8 cellular contexts compared by ENCODE assay signal in genomic region chr5:180071418-180072255, GRCh38. TPM values are rescaled to one million over a fixed set of nuclear protein-coding genes. Genes with fewer than 3 reads are reported as not detected.
DNase-seq lines count a peak whose midpoint lies in the region; ATAC-seq, FAIRE-seq and TF ChIP-seq lines count a peak whose summit lies in the region.

Gene RNF130, minus strand, starts transcription at chr5:180071759. Its CDS starts 57 bp downstream, at chr5:180071702.

- DNase-seq in D721Med (ENCODE audit: insufficient read length, low spot score): peak; percentile 84
- DNase-seq in NCI-H345 treated with DMSO at 0.1 percent for 48 hours (lab: John Stamatoyannopoulos, UW; ENCODE audit: unreplicated experiment): peak; percentile 75
- DNase-seq in activated CD4-positive, alpha-beta T cell treated with anti-CD3 and anti-CD28 coated beads, Interleukin-2, amount 10 ng/mL, durations not matched to agents 24 days and 14 days: peak; percentile 95
- DNase-seq in choroid plexus epithelial cell (ENCODE audit: low read depth): peak; percentile 94
- peak; percentile 41 for DNase-seq in kidney epithelial cell (ENCODE audit: low read depth)
- peak; percentile 77 to 85 (median 78) for DNase-seq in stimulated activated CD4-positive, alpha-beta T cell treated with anti-CD3 and anti-CD28 coated beads, Interleukin-12 subunit alpha, Interleukin-12 subunit beta, amount 100 ng/mL, for 48 hours (ENCODE audit: low read depth in 2 of 3, low spot score in 1 of 3)
- no peak for DNase-seq in cerebellar nuclear complex (lab: John Stamatoyannopoulos, UW)

- peak within 1 kb of the TSS; percentile 77 for H3K4me3 Mint-ChIP-seq in activated CD4-positive, alpha-beta T cell treated with anti-CD3 and anti-CD28 coated beads, Interleukin-2, amount 10 ng/mL, durations not matched to agents 24 days and 14 days

- ATAC-seq in HG02571 (IDR thresholded peaks at IDR 0.05; ENCODE audit: unreplicated experiment): peak; percentile 56

- H3K4me3 ChIP-seq in choroid plexus epithelial cell (ENCODE audit: low read depth, low read length): peak within 1 kb of the TSS; percentile 87
- peak within 1 kb of the TSS; percentile 73 for H3K4me3 ChIP-seq in kidney epithelial cell (ENCODE audit: low read depth, low read length)

- H3K4me1 Mint-ChIP-seq in activated CD4-positive, alpha-beta T cell treated with anti-CD3 and anti-CD28 coated beads, Interleukin-2, amount 10 ng/mL, durations not matched to agents 24 days and 14 days: peaks cover 9% of the 10 kb centered on the region

- peaks cover 4% of the 10 kb centered on the region for H3K9me3 Mint-ChIP-seq in activated CD4-positive, alpha-beta T cell treated with anti-CD3 and anti-CD28 coated beads, Interleukin-2, amount 10 ng/mL, durations not matched to agents 24 days and 14 days

- no peak for FAIRE-seq in D721Med (lab: Jason Lieb, UNC)

- TF ChIP-seq CTCF in D721Med (IDR thresholded peaks at IDR 0.05; ENCODE audit: insufficient read depth, missing control alignments) (no peak), choroid plexus epithelial cell (conservative IDR thresholded peaks at IDR 0.05; ENCODE audit: low read depth, low read length) (no peak), kidney epithelial cell (IDR thresholded peaks at IDR 0.05; ENCODE audit: insufficient read depth, low read length, poor library complexity, severe bottlenecking) (no peak)

- H3K27me3 ChIP-seq in kidney epithelial cell (ENCODE audit: control insufficient read depth, insufficient read depth, low read length): peaks cover 4% of the 10 kb centered on the region

- intact Hi-C loops in activated CD4-positive, alpha-beta T cell treated with anti-CD3 and anti-CD28 coated beads, Interleukin-2, amount 10 ng/mL, durations not matched to agents 24 days and 14 days (cut with micrococcal nuclease): loop anchor here (1.0 to 5.0 kb wide), 5 partner anchors 164 to 1444 kb away; partner anchors contain the start of genes CLK4, HNRNPH1, MRNIP and TBC1D9B

- H3K36me3 ChIP-seq in kidney epithelial cell (ENCODE audit: control insufficient read depth, insufficient read depth, low read length): no peaks in the 10 kb centered on the region

- peak within 1 kb of the TSS; percentile 36 for H3K27ac Mint-ChIP-seq in activated CD4-positive, alpha-beta T cell treated with anti-CD3 and anti-CD28 coated beads, Interleukin-2, amount 10 ng/mL, durations not matched to agents 24 days and 14 days

- H3K27me3 Mint-ChIP-seq in activated CD4-positive, alpha-beta T cell treated with anti-CD3 and anti-CD28 coated beads, Interleukin-2, amount 10 ng/mL, durations not matched to agents 24 days and 14 days: peaks cover 41% of the 10 kb centered on the region

- H3K36me3 Mint-ChIP-seq in activated CD4-positive, alpha-beta T cell treated with anti-CD3 and anti-CD28 coated beads, Interleukin-2, amount 10 ng/mL, durations not matched to agents 24 days and 14 days (ENCODE audit: low read depth): peaks cover 2% of the 10 kb centered on the region

RNA-seq across cellular contexts. Expression of gene RNF130, which starts in this region (rescaled TPM):
- total RNA-seq in activated CD4-positive, alpha-beta T cell treated with anti-CD3 and anti-CD28 coated beads, Interleukin-2, amount 10 ng/mL, durations not matched to agents 24 days and 14 days: 7.3 and 8.9 TPM in 2 replicates
- 42.0 and 48.1 TPM in 2 replicates for total RNA-seq in kidney epithelial cell

Comparison
In these comparisons a context has a peak if more than half of its experiments do, and no peak if none do; other contexts are left out.
1. DNase-seq: peak in D721Med (single experiment), NCI-H345 treated with DMSO at 0.1 percent for 48 hours (single experiment), activated CD4-positive, alpha-beta T cell treated with anti-CD3 and anti-CD28 coated beads, Interleukin-2, amount 10 ng/mL, durations not matched to agents 24 days and 14 days (single experiment), choroid plexus epithelial cell (single experiment), kidney epithelial cell (single experiment) and stimulated activated CD4-positive, alpha-beta T cell treated with anti-CD3 and anti-CD28 coated beads, Interleukin-12 subunit alpha, Interleukin-12 subunit beta, amount 100 ng/mL, for 48 hours (3 of 3); none in cerebellar nuclear complex (0 of 2).